8 cellular contexts compared by ENCODE assay signal in the genomic region with DNA sequence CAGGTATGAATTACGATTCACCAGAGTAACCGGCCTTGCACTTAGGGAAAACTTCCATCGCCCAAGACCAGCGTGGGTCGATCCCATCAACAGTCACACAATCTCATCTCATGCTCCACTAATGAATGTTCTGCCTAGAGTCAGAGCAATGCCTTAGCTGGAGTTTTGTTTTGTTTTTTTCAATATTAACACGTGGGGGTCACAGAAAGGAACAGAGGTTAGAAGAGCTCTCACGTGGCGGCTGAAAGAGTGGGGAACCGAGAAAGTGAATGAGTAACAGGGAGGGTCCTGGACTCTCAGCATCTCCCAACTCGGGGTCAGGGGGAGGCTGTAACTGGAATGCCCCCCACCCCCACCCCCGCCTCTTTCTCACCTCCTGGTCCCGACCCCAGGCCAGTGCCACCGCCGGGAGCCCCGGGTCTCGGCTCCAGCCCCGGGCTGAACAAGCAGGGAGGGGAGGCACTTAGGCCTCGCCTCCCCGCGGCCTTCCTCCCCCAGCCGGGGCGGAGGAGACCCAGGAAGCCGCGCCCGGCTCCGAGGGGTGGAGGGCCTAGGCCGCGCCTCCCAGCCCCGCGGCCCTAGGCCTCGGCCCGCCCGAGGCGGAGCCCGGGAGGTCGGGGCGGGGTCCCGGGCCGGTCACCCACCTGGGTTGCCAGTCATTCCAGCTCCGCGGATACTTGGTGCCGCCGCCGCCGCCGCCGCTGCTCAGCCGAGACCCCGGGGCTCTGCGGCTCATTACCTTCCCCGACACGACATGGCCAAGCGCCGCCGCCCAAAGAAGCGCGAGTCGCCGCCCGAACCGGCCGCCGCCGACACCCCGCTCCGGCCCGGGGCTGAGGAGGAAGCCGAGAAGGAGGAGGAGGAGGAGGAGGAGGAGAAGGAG. TPM values are rescaled to one million over a fixed set of nuclear protein-coding genes. Genes with fewer than 3 reads are reported as not detected.
A peak's percentile ranks its signal among the peaks of the same experiment; 100 is the strongest.
DNase-seq lines count a peak whose midpoint lies in the region; ATAC-seq and TF ChIP-seq lines count a peak whose summit lies in the region.
"Not testable (repeated sequence)": the region's sequence is repeated elsewhere in the genome, so short reads cannot be mapped to it uniquely, and the experiment has no call there.

No MANE protein-coding gene starts in this region.

- DNase-seq in BJ (ENCODE audit: low read depth) = not testable (repeated sequence)
- DNase-seq in PC-3 (peak; percentile 50), activated T-cell treated with anti-CD3 and anti-CD28 coated beads for 1 hour (ENCODE audit: low read depth) (peak; percentile 40), endodermal cell (peak; percentile 74), memory B cell (ENCODE audit: low spot score in 2 of 2) (peak in 1 of 2 donors; percentile 49)
- DNase-seq in stimulated activated CD4-positive, alpha-beta T cell treated with anti-CD3 and anti-CD28 coated beads, Interleukin-4, amount 100 ng/mL, for 24 hours = peak; percentile 54

- H3K4me3 ChIP-seq in BJ (ENCODE audit: low read depth, low read length) (peak overlapping the region; percentile 55), PC-3 (ENCODE audit: low read length) (peak overlapping the region; percentile 85), endodermal cell (ENCODE audit: low read length) (peak overlapping the region; percentile 91)

- not testable (repeated sequence) for H3K36me3 Mint-ChIP-seq in endodermal cell (ENCODE audit: low read depth); memory B cell

- not testable (repeated sequence) for H3K9me3 Mint-ChIP-seq in endodermal cell, memory B cell

- not testable (repeated sequence) for TF ChIP-seq CTCF in BJ (IDR thresholded peaks at IDR 0.05; ENCODE audit: insufficient read depth, low read depth, low read length); PC-3 (conservative IDR thresholded peaks at IDR 0.05; ENCODE audit: low read depth, low read length); endodermal cell (conservative IDR thresholded peaks at IDR 0.05)

- H3F3A ChIP-seq in PC-3 (ENCODE audit: low read length, unreplicated experiment) = not testable (repeated sequence)

- not testable (repeated sequence) for BruUV-seq in PC-3 (replicated peaks; lab: Mats Ljungman, UMichigan)

- intact Hi-C loops in PC-3 (cut with micrococcal nuclease) = not testable (repeated sequence)

- H3K27ac Mint-ChIP-seq in endodermal cell = peak overlapping the region; percentile 94
- H3K27ac Mint-ChIP-seq in memory B cell = peak overlapping the region; percentile 99

- CTCF ChIA-PET in BJ (lab: Yijun Ruan, JAX); PC-3 (lab: Charles Lee): not testable (repeated sequence)

- peak overlapping the region; percentile 88 for H3K4me2 ChIP-seq in PC-3 (ENCODE audit: low read length)

- peaks cover 51% of the 10 kb centered on the region for H3K79me2 ChIP-seq in PC-3 (ENCODE audit: low read length)

- H3K9ac ChIP-seq in PC-3 (ENCODE audit: low read length) (peak overlapping the region; percentile 83), endodermal cell (ENCODE audit: extremely low read depth, low read length, poor library complexity, severe bottlenecking) (peak overlapping the region; percentile 53)

- H3K27me3 ChIP-seq in BJ (ENCODE audit: control insufficient read depth, insufficient read depth, low read length); PC-3 (ENCODE audit: low read length); endodermal cell (ENCODE audit: control insufficient read depth, insufficient read depth, low read length, poor library complexity, severe bottlenecking): not testable (repeated sequence)

- ATAC-seq in GM19468 (IDR thresholded peaks at IDR 0.05; ENCODE audit: extremely low read depth, unreplicated experiment) (peak; percentile 11), HG03432 (IDR thresholded peaks at IDR 0.05; ENCODE audit: unreplicated experiment) (peak; percentile 56), PC-3 (peak; percentile 70), memory B cell (ENCODE audit: low read depth) (peak; percentile 30)

- H3K9me2 ChIP-seq in PC-3 (replicated peaks; ENCODE audit: low read length) = not testable (repeated sequence)

- H2AFZ ChIP-seq in PC-3 (ENCODE audit: low read length) = 0 out of 2 replicates have a peak overlapping the region, but pooled peaks have one; percentile 38

- peaks cover 14% of the 10 kb centered on the region for H4K20me1 ChIP-seq in PC-3 (ENCODE audit: low read length)

- POLR2A ChIA-PET in BJ (lab: Charles Lee) = not testable (repeated sequence)
- POLR2A ChIA-PET in PC-3 (lab: Charles Lee; ENCODE audit: unreplicated experiment) = interaction anchor here (1.3 kb wide), 1 partner anchor 124 kb away, joined by 3 read pairs; a partner anchor contains a TSS

- H3K36me3 ChIP-seq in BJ (ENCODE audit: control insufficient read depth, insufficient read depth, low read length); PC-3 (ENCODE audit: low read depth, low read length); endodermal cell (ENCODE audit: control insufficient read depth, insufficient read depth, low read length): not testable (repeated sequence)

- 0% methylated on average over 2 to 64 of the region's 68 CpGs for WGBS in endodermal cell (ENCODE audit: insufficient coverage in 1 of 2, insufficient read length in 1 of 2), 2 experiments

- not testable (repeated sequence) for H3K4me1 ChIP-seq in PC-3 (ENCODE audit: insufficient read depth, low read length); endodermal cell (ENCODE audit: control insufficient read depth, insufficient read depth, low read length)

- H3K27ac ChIP-seq in PC-3 (ENCODE audit: low read length) (peak overlapping the region; percentile 94), endodermal cell (ENCODE audit: low read depth, low read length) (peak overlapping the region; percentile 76)

- H3K4me3 Mint-ChIP-seq in endodermal cell = peak overlapping the region; percentile 89
- H3K4me3 Mint-ChIP-seq in memory B cell = peak overlapping the region; percentile 87

- not testable (repeated sequence) for H3K27me3 Mint-ChIP-seq in endodermal cell (ENCODE audit: insufficient read depth); memory B cell

- not testable (repeated sequence) for H3K9me3 ChIP-seq in PC-3 (ENCODE audit: low read length); endodermal cell (ENCODE audit: control insufficient read depth, low read length)

- H3K4me1 Mint-ChIP-seq in endodermal cell = not testable (repeated sequence)
- peaks cover 25% of the 10 kb centered on the region for H3K4me1 Mint-ChIP-seq in memory B cell

RNA-seq across cellular contexts. Expression of a gene that starts 0.7 kb away (rescaled TPM):
- 20.5 and 31.0 TPM in 2 replicates for polyA plus RNA-seq in BJ (2011; rRNA removed)
- polyA minus RNA-seq in BJ (2011; rRNA and poly(A)+ RNA removed) = 66.1 and 69.3 TPM in 2 replicates
- total RNA-seq in PC-3 (2014; rRNA removed) (37.6 and 44.2 TPM in 2 replicates), endodermal cell (100 to 1,000 TPM; 100 to 113 TPM)
- 25.1 TPM for polyA plus RNA-seq in endodermal cell (2013, experiment 1 of 2)
- 25.6 TPM for polyA plus RNA-seq in endodermal cell (2013, experiment 2 of 2)

RNA-seq across cellular contexts. Expression of a gene that starts 58.2 kb away (rescaled TPM):
- 0.40 and 0.47 TPM in 2 replicates for polyA plus RNA-seq in BJ (2011; rRNA removed)
- 0.36 and 0.85 TPM in 2 replicates for polyA minus RNA-seq in BJ (2011; rRNA and poly(A)+ RNA removed)
- total RNA-seq in PC-3 (2014; rRNA removed) (5.3 and 6.9 TPM in 2 replicates), endodermal cell (10 to 100 TPM; 14.9 to 16.6 TPM)
- 8.0 TPM for polyA plus RNA-seq in endodermal cell (2013, experiment 1 of 2)
- 8.5 TPM for polyA plus RNA-seq in endodermal cell (2013, experiment 2 of 2)

Comparison
In these comparisons a context has a peak if more than half of its experiments do, and no peak if none do; other contexts are left out.
1. ATAC-seq: peak in every context shown above with its lines; median percentile 70 in PC-3; 56 in HG03432; 30 in memory B cell; 11 in GM19468.